Comparison of ENCODE assay signal across 9 cellular contexts in the genomic region with DNA sequence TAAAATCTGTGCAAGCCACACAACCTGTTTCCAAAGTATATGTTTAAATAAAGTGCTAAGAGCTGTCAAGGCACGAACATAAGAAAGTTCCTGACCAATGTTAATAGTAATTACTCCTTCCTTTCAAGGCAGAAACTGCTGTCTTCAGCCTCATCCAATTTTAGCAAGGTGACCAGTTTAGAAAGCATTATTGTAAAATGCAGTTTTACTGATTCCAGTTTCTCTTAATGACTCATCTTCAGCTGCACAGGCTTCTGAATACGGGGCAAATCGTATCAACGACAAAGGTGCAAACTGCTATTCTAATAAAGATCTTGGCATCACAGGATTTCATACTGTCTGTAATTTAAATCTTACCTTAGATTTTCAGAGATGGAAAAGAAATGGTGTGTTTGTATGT.
A peak's percentile ranks its signal among the peaks of the same experiment; 100 is the strongest.
DNase-seq lines count a peak whose midpoint lies in the region; ATAC-seq and TF ChIP-seq lines count a peak whose summit lies in the region.
"Had no signal": no experiment of that assay in that cellular context is flagged by ENCODE, and none has a peak within 500 bp of the region (broad histone marks: within the 10 kb centered on the region; RNA-seq: fewer than 3 reads in every experiment).

No MANE protein-coding gene starts in this region.

- intact Hi-C loops in activated CD8-positive, alpha-beta T cell treated with anti-CD3 and anti-CD28 coated beads for 36 hours (cut with micrococcal nuclease) = no loop called here

- CTCF ChIA-PET in activated CD8-positive, alpha-beta T cell treated with anti-CD3 and anti-CD28 coated beads for 36 hours (lab: Charles Lee) = no interaction called here
- CTCF ChIA-PET in activated CD8-positive, alpha-beta T cell treated with anti-CD3 and anti-CD28 coated beads, Interleukin-2, amount 10 ng/mL, durations not matched to agents 7 days and 5 days (lab: Charles Lee) = no interaction called here

- H3K4me3 Mint-ChIP-seq in activated CD8-positive, alpha-beta T cell treated with anti-CD3 and anti-CD28 coated beads for 36 hours = no peak overlapping the region
- no peak overlapping the region for H3K4me3 Mint-ChIP-seq in activated CD8-positive, alpha-beta T cell treated with anti-CD3 and anti-CD28 coated beads, Interleukin-2, amount 10 ng/mL, durations not matched to agents 7 days and 5 days
- peak overlapping the region; percentile 12 for H3K4me3 Mint-ChIP-seq in stimulated activated effector memory CD8-positive, alpha-beta T cell treated with anti-CD3 and anti-CD28 coated beads, Interleukin-12 subunit alpha, Interleukin-12 subunit beta, amount 100 ng/mL, for 72 hours
- no peak overlapping the region for H3K4me3 Mint-ChIP-seq in T-helper 2 cell treated with Interferon-gamma antibody and Interleukin-4, amounts not matched to agents 5 μg/mL and 100 μg/mL, for 36 hours

- H3K9me3 Mint-ChIP-seq in activated CD8-positive, alpha-beta T cell treated with anti-CD3 and anti-CD28 coated beads for 36 hours = no peaks in the 10 kb centered on the region
- H3K9me3 Mint-ChIP-seq in activated CD8-positive, alpha-beta T cell treated with anti-CD3 and anti-CD28 coated beads, Interleukin-2, amount 10 ng/mL, durations not matched to agents 7 days and 5 days (ENCODE audit: insufficient read depth) = no peaks in the 10 kb centered on the region
- H3K9me3 Mint-ChIP-seq in stimulated activated effector memory CD8-positive, alpha-beta T cell treated with anti-CD3 and anti-CD28 coated beads, Interleukin-12 subunit alpha, Interleukin-12 subunit beta, amount 100 ng/mL, for 72 hours = no peaks in the 10 kb centered on the region
- no peaks in the 10 kb centered on the region for H3K9me3 Mint-ChIP-seq in T-helper 2 cell treated with Interferon-gamma antibody and Interleukin-4, amounts not matched to agents 5 μg/mL and 100 μg/mL, for 36 hours

- no peaks in the 10 kb centered on the region for H3K27me3 Mint-ChIP-seq in activated CD8-positive, alpha-beta T cell treated with anti-CD3 and anti-CD28 coated beads for 36 hours
- no peaks in the 10 kb centered on the region for H3K27me3 Mint-ChIP-seq in activated CD8-positive, alpha-beta T cell treated with anti-CD3 and anti-CD28 coated beads, Interleukin-2, amount 10 ng/mL, durations not matched to agents 7 days and 5 days (ENCODE audit: low read depth)
- H3K27me3 Mint-ChIP-seq in T-helper 2 cell treated with Interferon-gamma antibody and Interleukin-4, amounts not matched to agents 5 μg/mL and 100 μg/mL, for 36 hours (ENCODE audit: low read depth) = peaks cover 21% of the 10 kb centered on the region

- POLR2A ChIA-PET in activated CD8-positive, alpha-beta T cell treated with anti-CD3 and anti-CD28 coated beads for 36 hours (lab: Charles Lee) = no interaction called here
- POLR2A ChIA-PET in activated CD8-positive, alpha-beta T cell treated with anti-CD3 and anti-CD28 coated beads, Interleukin-2, amount 10 ng/mL, durations not matched to agents 7 days and 5 days (lab: Charles Lee) = no interaction called here

- peak; percentile 47 for ATAC-seq in activated CD8-positive, alpha-beta T cell treated with anti-CD3 and anti-CD28 coated beads for 36 hours
- ATAC-seq in activated CD8-positive, alpha-beta T cell treated with anti-CD3 and anti-CD28 coated beads, Interleukin-2, amount 10 ng/mL, durations not matched to agents 7 days and 5 days = no peak
- ATAC-seq in HG02571 (IDR thresholded peaks at IDR 0.05; ENCODE audit: unreplicated experiment) = peak; percentile 92
- ATAC-seq in HG03469 (IDR thresholded peaks at IDR 0.05; ENCODE audit: unreplicated experiment) = peak; percentile 90
- peak; percentile 90 for ATAC-seq in stimulated activated effector memory CD8-positive, alpha-beta T cell treated with anti-CD3 and anti-CD28 coated beads, Interleukin-12 subunit alpha, Interleukin-12 subunit beta, amount 100 ng/mL, for 72 hours

- no peak for DNase-seq in activated CD8-positive, alpha-beta T cell treated with anti-CD3 and anti-CD28 coated beads for 36 hours
- no peak for DNase-seq in activated CD8-positive, alpha-beta T cell treated with anti-CD3 and anti-CD28 coated beads, Interleukin-2, amount 10 ng/mL, durations not matched to agents 7 days and 5 days
- DNase-seq in stimulated activated effector memory CD8-positive, alpha-beta T cell treated with anti-CD3 and anti-CD28 coated beads, Interleukin-12 subunit alpha, Interleukin-12 subunit beta, amount 100 ng/mL, for 72 hours (ENCODE audit: low spot score in 2 of 2) = no peak
- DNase-seq in H4 (ENCODE audit: low spot score) = no peak
- no peak for DNase-seq in NCI-H510A (lab: John Stamatoyannopoulos, UW)
- DNase-seq in T-helper 2 cell treated with Interferon-gamma antibody and Interleukin-4, amounts not matched to agents 5 μg/mL and 100 μg/mL, for 36 hours (ENCODE audit: low spot score) = no peak
- DNase-seq: occipital lobe had no signal

- no peak overlapping the region for H3K27ac Mint-ChIP-seq in activated CD8-positive, alpha-beta T cell treated with anti-CD3 and anti-CD28 coated beads for 36 hours
- no peak overlapping the region for H3K27ac Mint-ChIP-seq in activated CD8-positive, alpha-beta T cell treated with anti-CD3 and anti-CD28 coated beads, Interleukin-2, amount 10 ng/mL, durations not matched to agents 7 days and 5 days
- no peak overlapping the region for H3K27ac Mint-ChIP-seq in stimulated activated effector memory CD8-positive, alpha-beta T cell treated with anti-CD3 and anti-CD28 coated beads, Interleukin-12 subunit alpha, Interleukin-12 subunit beta, amount 100 ng/mL, for 72 hours
- H3K27ac Mint-ChIP-seq in T-helper 2 cell treated with Interferon-gamma antibody and Interleukin-4, amounts not matched to agents 5 μg/mL and 100 μg/mL, for 36 hours = no peak overlapping the region

- no peak for TF ChIP-seq CTCF in activated CD8-positive, alpha-beta T cell treated with anti-CD3 and anti-CD28 coated beads for 36 hours (IDR thresholded peaks at IDR 0.05)

- no peaks in the 10 kb centered on the region for H3K36me3 Mint-ChIP-seq in activated CD8-positive, alpha-beta T cell treated with anti-CD3 and anti-CD28 coated beads for 36 hours (ENCODE audit: low read depth)
- H3K36me3 Mint-ChIP-seq in activated CD8-positive, alpha-beta T cell treated with anti-CD3 and anti-CD28 coated beads, Interleukin-2, amount 10 ng/mL, durations not matched to agents 7 days and 5 days (ENCODE audit: low read depth) = no peaks in the 10 kb centered on the region
- H3K36me3 Mint-ChIP-seq in stimulated activated effector memory CD8-positive, alpha-beta T cell treated with anti-CD3 and anti-CD28 coated beads, Interleukin-12 subunit alpha, Interleukin-12 subunit beta, amount 100 ng/mL, for 72 hours = no peaks in the 10 kb centered on the region
- H3K36me3 Mint-ChIP-seq in T-helper 2 cell treated with Interferon-gamma antibody and Interleukin-4, amounts not matched to agents 5 μg/mL and 100 μg/mL, for 36 hours (ENCODE audit: low read depth) = no peaks in the 10 kb centered on the region

- peaks cover 28% of the 10 kb centered on the region for H3K4me1 Mint-ChIP-seq in activated CD8-positive, alpha-beta T cell treated with anti-CD3 and anti-CD28 coated beads for 36 hours (ENCODE audit: low read depth)
- H3K4me1 Mint-ChIP-seq in activated CD8-positive, alpha-beta T cell treated with anti-CD3 and anti-CD28 coated beads, Interleukin-2, amount 10 ng/mL, durations not matched to agents 7 days and 5 days (ENCODE audit: low read depth) = peaks cover 14% of the 10 kb centered on the region
- peaks cover 44% of the 10 kb centered on the region for H3K4me1 Mint-ChIP-seq in stimulated activated effector memory CD8-positive, alpha-beta T cell treated with anti-CD3 and anti-CD28 coated beads, Interleukin-12 subunit alpha, Interleukin-12 subunit beta, amount 100 ng/mL, for 72 hours
- H3K4me1 Mint-ChIP-seq in T-helper 2 cell treated with Interferon-gamma antibody and Interleukin-4, amounts not matched to agents 5 μg/mL and 100 μg/mL, for 36 hours (ENCODE audit: low read depth) = peaks cover 11% of the 10 kb centered on the region
